19 cellular contexts compared by ENCODE assay signal in genomic region chr5:79471556-79471955, GRCh38.
"Had no signal": no experiment of that assay in that cellular context is flagged by ENCODE, and none has a peak within 500 bp of the region (broad histone marks: within the 10 kb centered on the region; RNA-seq: fewer than 3 reads in every experiment).

No MANE protein-coding gene starts in this region.

- H3K27me3 ChIP-seq: colonic mucosa, gastrocnemius medialis, heart right ventricle had no signal

- H3K9me3 ChIP-seq: colonic mucosa, gastrocnemius medialis, heart right ventricle, lower lobe of right lung had no signal

- H3K36me3 ChIP-seq: colonic mucosa, gastrocnemius medialis, heart right ventricle, lower lobe of right lung had no signal

- H3K4me3 Mint-ChIP-seq: activated B cell treated with CpG ODN at 0.5 μM for 24 hours; activated CD4-positive, alpha-beta T cell treated with anti-CD3 and anti-CD28 coated beads, Interleukin-2, amount 10 ng/mL, durations not matched to agents 7 days and 5 days; T-helper 1 cell treated with Interleukin-12 subunit alpha and Interleukin-12 subunit beta and Interleukin-4 antibody, amounts not matched to agents 30 μg/mL and 1 μg/mL, for 36 hours had no signal

- H3K9me3 Mint-ChIP-seq: activated B cell treated with CpG ODN at 0.5 μM for 24 hours; activated CD4-positive, alpha-beta T cell treated with anti-CD3 and anti-CD28 coated beads, Interleukin-2, amount 10 ng/mL, durations not matched to agents 7 days and 5 days; T-helper 1 cell treated with Interleukin-12 subunit alpha and Interleukin-12 subunit beta and Interleukin-4 antibody, amounts not matched to agents 30 μg/mL and 1 μg/mL, for 36 hours had no signal

- FAIRE-seq: astrocyte had no signal

- ATAC-seq: lower lobe of right lung, sciatic nerve had no signal

- DNase-seq: activated B cell treated with CpG ODN at 0.5 μM for 24 hours; activated CD4-positive, alpha-beta T cell treated with anti-CD3 and anti-CD28 coated beads, Interleukin-2, amount 10 ng/mL, durations not matched to agents 7 days and 5 days; activated CD8-positive, alpha-beta memory T cell treated with anti-CD3 and anti-CD28 coated beads for 24 hours; activated naive CD4-positive, alpha-beta T cell treated with Interleukin-2 at 50 U/mL for 16 hours; colonic mucosa; effector CD4-positive, alpha-beta T cell; gastrocnemius medialis; heart right ventricle; lower lobe of right lung; midbrain; nucleus accumbens; stimulated activated CD4-positive, alpha-beta T cell treated with anti-CD3 and anti-CD28 coated beads, Interleukin-2, amount 100 ng/mL, for 24 hours; stimulated activated naive CD4-positive, alpha-beta T cell; substantia nigra had no signal

- H3K27ac ChIP-seq: colonic mucosa, epithelial cell of prostate, gastrocnemius medialis, heart right ventricle, lower lobe of right lung had no signal

- H3K4me1 ChIP-seq: colonic mucosa, lower lobe of right lung had no signal

- H3K4me3 ChIP-seq: colonic mucosa, gastrocnemius medialis, heart right ventricle, lower lobe of right lung had no signal

- H3K4me1 Mint-ChIP-seq: activated B cell treated with CpG ODN at 0.5 μM for 24 hours; activated CD4-positive, alpha-beta T cell treated with anti-CD3 and anti-CD28 coated beads, Interleukin-2, amount 10 ng/mL, durations not matched to agents 7 days and 5 days had no signal

- H3K27ac Mint-ChIP-seq: activated B cell treated with CpG ODN at 0.5 μM for 24 hours; activated CD4-positive, alpha-beta T cell treated with anti-CD3 and anti-CD28 coated beads, Interleukin-2, amount 10 ng/mL, durations not matched to agents 7 days and 5 days; progenitor cell of endocrine pancreas; T-helper 1 cell treated with Interleukin-12 subunit alpha and Interleukin-12 subunit beta and Interleukin-4 antibody, amounts not matched to agents 30 μg/mL and 1 μg/mL, for 36 hours had no signal

- H3K27me3 Mint-ChIP-seq: activated CD4-positive, alpha-beta T cell treated with anti-CD3 and anti-CD28 coated beads, Interleukin-2, amount 10 ng/mL, durations not matched to agents 7 days and 5 days; progenitor cell of endocrine pancreas had no signal
